In genomic region chr9:116163293-116164055, GRCh38 we compare ENCODE assay signal across 9 cellular contexts. TPM values are rescaled to one million over a fixed set of nuclear protein-coding genes. Genes with fewer than 3 reads are reported as not detected.
DNase-seq lines count a peak whose midpoint lies in the region; ATAC-seq and TF ChIP-seq lines count a peak whose summit lies in the region.
"Had no signal": no experiment of that assay in that cellular context is flagged by ENCODE, and none has a peak within 500 bp of the region (broad histone marks: within the 10 kb centered on the region; RNA-seq: fewer than 3 reads in every experiment).

No MANE protein-coding gene starts in this region.

- no peaks in the 10 kb centered on the region for H3K36me3 Mint-ChIP-seq in MCF 10A (ENCODE audit: insufficient read depth, unreplicated experiment)
- H3K36me3 Mint-ChIP-seq: CD4-positive, CD25-positive, alpha-beta regulatory T cell had no signal

- no peak overlapping the region for H3K4me2 ChIP-seq in PC-3 (ENCODE audit: low read length)

- H2AFZ ChIP-seq in PC-3 (ENCODE audit: low read length), result no peak overlapping the region

- intact Hi-C loops in MCF 10A (cut with micrococcal nuclease) (no loop called here), breast epithelium (cut with DNase I; ENCODE audit: low total_unique reads) (no loop called here), PC-3 (cut with micrococcal nuclease) (loop anchor here (2.0 to 5.0 kb wide), 2 partner anchors 409 to 497 kb away; no protein-coding TSS in a partner anchor), esophagus squamous epithelium (cut with DNase I) (no loop called here)

- H3F3A ChIP-seq in PC-3 (ENCODE audit: low read length, unreplicated experiment), result no peaks in the 10 kb centered on the region

- H3K4me1 ChIP-seq in breast epithelium (no peaks in the 10 kb centered on the region), PC-3 (ENCODE audit: insufficient read depth, low read length) (no peaks in the 10 kb centered on the region), esophagus squamous epithelium (peaks cover 0 to 8% (median 3%) of the 10 kb centered on the region in 3 donors), thoracic aorta (ENCODE audit: control insufficient read depth in 1 of 2, low read depth in 2 of 2) (no peaks in the 10 kb centered on the region)

- BruUV-seq in MCF 10A (replicated peaks; lab: Mats Ljungman, UMichigan) (no TSS peak), PC-3 (replicated peaks; lab: Mats Ljungman, UMichigan) (no TSS peak)

- POLR2A ChIA-PET in MCF 10A (lab: Yijun Ruan, JAX), result no interaction called here
- POLR2A ChIA-PET in PC-3 (lab: Charles Lee; ENCODE audit: unreplicated experiment), result no interaction called here

- no peak overlapping the region for H3K4me3 Mint-ChIP-seq in MCF 10A (ENCODE audit: unreplicated experiment)
- no peak overlapping the region for H3K4me3 Mint-ChIP-seq in stimulated activated naive CD8-positive, alpha-beta T cell treated with anti-CD3 and anti-CD28 coated beads, Interleukin-15, amount 100 ng/mL, for 72 hours
- H3K4me3 Mint-ChIP-seq: CD4-positive, CD25-positive, alpha-beta regulatory T cell had no signal

- no peaks in the 10 kb centered on the region for H3K27me3 Mint-ChIP-seq in MCF 10A (ENCODE audit: insufficient read depth, unreplicated experiment)
- H3K27me3 Mint-ChIP-seq in stimulated activated naive CD8-positive, alpha-beta T cell treated with anti-CD3 and anti-CD28 coated beads, Interleukin-15, amount 100 ng/mL, for 72 hours, result peaks cover 28% of the 10 kb centered on the region

- CTCF ChIA-PET in MCF 10A (lab: Yijun Ruan, JAX), result interaction anchor here (0.6 to 1.9 kb wide), 10 partner anchors 10 to 570 kb away, joined by 3 to 7 read pairs (median 4); partner anchors contain the start of gene PAPPA
- CTCF ChIA-PET in PC-3 (lab: Charles Lee), result no interaction called here

- H3K36me3 ChIP-seq in breast epithelium (no peaks in the 10 kb centered on the region), PC-3 (ENCODE audit: low read depth, low read length) (no peaks in the 10 kb centered on the region), esophagus squamous epithelium (no peaks in the 10 kb centered on the region), thoracic aorta (no peaks in the 10 kb centered on the region)

- ATAC-seq in PC-3 (no peak), thoracic aorta (ENCODE audit: insufficient number of reproducible peaks, low FRiP score, low read depth) (no peak), HG03571 (IDR thresholded peaks at IDR 0.05; ENCODE audit: unreplicated experiment) (no peak), HG02642 (IDR thresholded peaks at IDR 0.05; ENCODE audit: poor library complexity, unreplicated experiment) (no peak)
- no peak for ATAC-seq in stimulated activated naive CD8-positive, alpha-beta T cell treated with anti-CD3 and anti-CD28 coated beads, Interleukin-15, amount 100 ng/mL, for 72 hours

- H3K9me2 ChIP-seq in PC-3 (replicated peaks; ENCODE audit: low read length), result no peaks in the 10 kb centered on the region

- TF ChIP-seq CTCF in MCF 10A (IDR thresholded peaks at IDR 0.05; ENCODE audit: unreplicated experiment) (peak; percentile 23), breast epithelium (IDR thresholded peaks at IDR 0.05) (peak in 1 of 3 donors; percentile 14), PC-3 (conservative IDR thresholded peaks at IDR 0.05; ENCODE audit: low read depth, low read length) (peak; percentile 61), esophagus squamous epithelium (IDR thresholded peaks at IDR 0.05) (peak in 5 of 6 experiments; percentile 4 to 52 (median 25)), thoracic aorta (IDR thresholded peaks at IDR 0.05) (peak; percentile 18)

- H3K27me3 ChIP-seq in breast epithelium (no peaks in the 10 kb centered on the region), PC-3 (ENCODE audit: low read length) (no peaks in the 10 kb centered on the region), esophagus squamous epithelium (peaks cover 0 to 23% (median 0%) of the 10 kb centered on the region in 4 donors), thoracic aorta (replicated peaks; ENCODE audit: insufficient read depth) (no peaks in the 10 kb centered on the region)

- H3K27ac ChIP-seq in breast epithelium (no peak overlapping the region), PC-3 (ENCODE audit: low read length) (no peak overlapping the region), esophagus squamous epithelium (no peak overlapping the region), thoracic aorta (no peak overlapping the region)

- WGBS in esophagus squamous epithelium, 2 donors, result 69 to 89% methylated on average over 2 of the region's 2 CpGs

- H3K27ac Mint-ChIP-seq in MCF 10A (ENCODE audit: low read depth, unreplicated experiment), result peak overlapping the region; percentile 12
- no peak overlapping the region for H3K27ac Mint-ChIP-seq in stimulated activated naive CD8-positive, alpha-beta T cell treated with anti-CD3 and anti-CD28 coated beads, Interleukin-15, amount 100 ng/mL, for 72 hours
- H3K27ac Mint-ChIP-seq: CD4-positive, CD25-positive, alpha-beta regulatory T cell had no signal

- no peaks in the 10 kb centered on the region for H4K20me1 ChIP-seq in PC-3 (ENCODE audit: low read length)

- H3K9ac ChIP-seq in PC-3 (ENCODE audit: low read length), result no peak overlapping the region

- H3K4me3 ChIP-seq in breast epithelium (no peak overlapping the region), PC-3 (ENCODE audit: low read length) (no peak overlapping the region), esophagus squamous epithelium (no peak overlapping the region), thoracic aorta (no peak overlapping the region)

- TF ChIP-seq POLR2A in breast epithelium (IDR thresholded peaks at IDR 0.05) (no peak), esophagus squamous epithelium (IDR thresholded peaks at IDR 0.05) (no peak)

- no peaks in the 10 kb centered on the region for H3K9me3 ChIP-seq in breast epithelium
- H3K9me3 ChIP-seq in PC-3 (ENCODE audit: low read length), result no peaks in the 10 kb centered on the region
- no peaks in the 10 kb centered on the region for H3K9me3 ChIP-seq in esophagus squamous epithelium
- no peaks in the 10 kb centered on the region for H3K9me3 ChIP-seq in thoracic aorta

- DNase-seq in MCF 10A (ENCODE audit: unreplicated experiment) (peak; percentile 45), breast epithelium (ENCODE audit: low spot score in 2 of 2) (no peak), PC-3 (peak; percentile 49), esophagus squamous epithelium (lab: John Stamatoyannopoulos, UW) (no peak), thoracic aorta (ENCODE audit: low spot score) (no peak)
- DNase-seq in stimulated activated naive CD8-positive, alpha-beta T cell treated with anti-CD3 and anti-CD28 coated beads, Interleukin-15, amount 100 ng/mL, for 72 hours, result no peak
- DNase-seq: CD4-positive, CD25-positive, alpha-beta regulatory T cell had no signal

- H3K9me3 Mint-ChIP-seq in MCF 10A (ENCODE audit: unreplicated experiment), result no peaks in the 10 kb centered on the region
- no peaks in the 10 kb centered on the region for H3K9me3 Mint-ChIP-seq in stimulated activated naive CD8-positive, alpha-beta T cell treated with anti-CD3 and anti-CD28 coated beads, Interleukin-15, amount 100 ng/mL, for 72 hours

- peaks cover 16% of the 10 kb centered on the region for H3K4me1 Mint-ChIP-seq in MCF 10A (ENCODE audit: insufficient read depth, unreplicated experiment)
- H3K4me1 Mint-ChIP-seq in stimulated activated naive CD8-positive, alpha-beta T cell treated with anti-CD3 and anti-CD28 coated beads, Interleukin-15, amount 100 ng/mL, for 72 hours, result no peaks in the 10 kb centered on the region
- H3K4me1 Mint-ChIP-seq: CD4-positive, CD25-positive, alpha-beta regulatory T cell had no signal

- H3K79me2 ChIP-seq in PC-3 (ENCODE audit: low read length), result no peaks in the 10 kb centered on the region

RNA-seq across cellular contexts. Expression of gene PAPPA, which starts 9.9 kb away (rescaled TPM):
- 6.1 and 7.0 TPM in 2 replicates for total RNA-seq in MCF 10A (2022)
- total RNA-seq in breast epithelium, result 1 to 10 TPM; 2.6 to 3.4 (median 3.4) TPM
- total RNA-seq in PC-3 (2014; rRNA removed), result not detected in 2 replicates
- 10 to 100 TPM in 2 of 4 donors, 1 to 10 TPM in 2; 8.3 to 13.7 (median 11.4) TPM for total RNA-seq in esophagus squamous epithelium
- 10 to 100 TPM in 1 of 2 donors, 1 to 10 TPM in 1; 7.4 to 17.4 TPM for total RNA-seq in thoracic aorta

Comparison
In these comparisons a context has a peak if more than half of its experiments do, and no peak if none do; other contexts are left out.
1. DNase-seq: peak in MCF 10A (single experiment) and PC-3 (single experiment); none in breast epithelium (0 of 2), esophagus squamous epithelium (single experiment), thoracic aorta (single experiment) and stimulated activated naive CD8-positive, alpha-beta T cell treated with anti-CD3 and anti-CD28 coated beads, Interleukin-15, amount 100 ng/mL, for 72 hours (0 of 2).